8 cellular contexts compared by ENCODE assay signal in genomic region chr17:33674685-33675084, GRCh38.
DNase-seq lines count a peak whose midpoint lies in the region; ATAC-seq and TF ChIP-seq lines count a peak whose summit lies in the region.

No MANE protein-coding gene starts in this region.

- CTCF ChIA-PET in PC-3 (lab: Charles Lee): no interaction called here

- no peak overlapping the region for H3K27ac ChIP-seq in DND-41 (ENCODE audit: low read length)
- H3K27ac ChIP-seq in PC-3 (ENCODE audit: low read length): no peak overlapping the region

- intact Hi-C loops in PC-3 (cut with micrococcal nuclease): no loop called here
- intact Hi-C loops in left cardiac atrium (cut with DNase I): loop anchor here (5.0 to 10.0 kb wide), 2 partner anchors 160 to 637 kb away; no protein-coding TSS in a partner anchor

- no peak overlapping the region for H3K27ac Mint-ChIP-seq in activated naive CD8-positive, alpha-beta T cell treated with anti-CD3 and anti-CD28 coated beads, Interleukin-2, amount 10 ng/mL, durations not matched to agents 7 days and 5 days

- no peaks in the 10 kb centered on the region for H3K9me3 ChIP-seq in DND-41 (ENCODE audit: insufficient read depth, low read length, severe bottlenecking)
- H3K9me3 ChIP-seq in PC-3 (ENCODE audit: low read length): no peaks in the 10 kb centered on the region

- TF ChIP-seq CTCF in DND-41 (IDR thresholded peaks at IDR 0.05; ENCODE audit: borderline replicate concordance, extremely low read depth, low read length, poor library complexity, severe bottlenecking) (peak; percentile 91), PC-3 (conservative IDR thresholded peaks at IDR 0.05; ENCODE audit: low read depth, low read length) (peak; percentile 59)

- H3K4me3 Mint-ChIP-seq in activated naive CD8-positive, alpha-beta T cell treated with anti-CD3 and anti-CD28 coated beads, Interleukin-2, amount 10 ng/mL, durations not matched to agents 7 days and 5 days: no peak overlapping the region

- H3K9ac ChIP-seq in DND-41 (ENCODE audit: low read depth, low read length) (no peak overlapping the region), PC-3 (ENCODE audit: low read length) (no peak overlapping the region)

- H3F3A ChIP-seq in PC-3 (ENCODE audit: low read length, unreplicated experiment): no peaks in the 10 kb centered on the region

- no peaks in the 10 kb centered on the region for H3K36me3 Mint-ChIP-seq in activated naive CD8-positive, alpha-beta T cell treated with anti-CD3 and anti-CD28 coated beads, Interleukin-2, amount 10 ng/mL, durations not matched to agents 7 days and 5 days

- peaks cover 12% of the 10 kb centered on the region for H3K27me3 Mint-ChIP-seq in activated naive CD8-positive, alpha-beta T cell treated with anti-CD3 and anti-CD28 coated beads, Interleukin-2, amount 10 ng/mL, durations not matched to agents 7 days and 5 days

- H3K36me3 ChIP-seq in DND-41 (ENCODE audit: insufficient read depth, low read length): no peaks in the 10 kb centered on the region
- no peaks in the 10 kb centered on the region for H3K36me3 ChIP-seq in PC-3 (ENCODE audit: low read depth, low read length)

- DNase-seq in DND-41 (peak; percentile 70), PC-3 (peak; percentile 52), left cardiac atrium (peak; percentile 68), renal cortical epithelial cell (ENCODE audit: low read depth) (peak; percentile 46)
- DNase-seq in activated naive CD8-positive, alpha-beta T cell treated with anti-CD3 and anti-CD28 coated beads, Interleukin-2, amount 10 ng/mL, durations not matched to agents 7 days and 5 days: peak; percentile 48

- H3K4me2 ChIP-seq in DND-41 (ENCODE audit: insufficient read depth, low read length) (no peak overlapping the region), PC-3 (ENCODE audit: low read length) (no peak overlapping the region)

- H3K4me3 ChIP-seq in DND-41 (ENCODE audit: low read depth in 1 of 2, low read length in 2 of 2): no peak overlapping the region
- H3K4me3 ChIP-seq in PC-3 (ENCODE audit: low read length): no peak overlapping the region

- no peaks in the 10 kb centered on the region for H3K9me2 ChIP-seq in PC-3 (replicated peaks; ENCODE audit: low read length)

- POLR2A ChIA-PET in PC-3 (lab: Charles Lee; ENCODE audit: unreplicated experiment): no interaction called here
- POLR2A ChIA-PET in activated naive CD8-positive, alpha-beta T cell treated with anti-CD3 and anti-CD28 coated beads, Interleukin-2, amount 10 ng/mL, durations not matched to agents 7 days and 5 days (lab: Charles Lee): no interaction called here

- H3K4me1 Mint-ChIP-seq in activated naive CD8-positive, alpha-beta T cell treated with anti-CD3 and anti-CD28 coated beads, Interleukin-2, amount 10 ng/mL, durations not matched to agents 7 days and 5 days: peaks cover 12% of the 10 kb centered on the region

- no peak overlapping the region for H2AFZ ChIP-seq in DND-41 (ENCODE audit: low read depth, low read length)
- H2AFZ ChIP-seq in PC-3 (ENCODE audit: low read length): no peak overlapping the region

- H3K27me3 ChIP-seq in DND-41 (ENCODE audit: insufficient read depth, low read length, poor library complexity) (no peaks in the 10 kb centered on the region), PC-3 (ENCODE audit: low read length) (no peaks in the 10 kb centered on the region)

- ATAC-seq in DND-41 (ENCODE audit: insufficient read depth, low read depth) (peak; percentile 92), HG02759 (IDR thresholded peaks at IDR 0.05; ENCODE audit: unreplicated experiment) (peak; percentile 53), PC-3 (peak; percentile 62), left cardiac atrium (peak; percentile 88 to 92), HG02623 (IDR thresholded peaks at IDR 0.05; ENCODE audit: unreplicated experiment) (no peak), HG02763 (IDR thresholded peaks at IDR 0.05; ENCODE audit: unreplicated experiment) (no peak)
- peak; percentile 42 for ATAC-seq in activated naive CD8-positive, alpha-beta T cell treated with anti-CD3 and anti-CD28 coated beads, Interleukin-2, amount 10 ng/mL, durations not matched to agents 7 days and 5 days (ENCODE audit: low read depth)

- H3K79me2 ChIP-seq in DND-41 (ENCODE audit: insufficient read depth, low read length): no peaks in the 10 kb centered on the region
- no peaks in the 10 kb centered on the region for H3K79me2 ChIP-seq in PC-3 (ENCODE audit: low read length)

- H3K9me3 Mint-ChIP-seq in activated naive CD8-positive, alpha-beta T cell treated with anti-CD3 and anti-CD28 coated beads, Interleukin-2, amount 10 ng/mL, durations not matched to agents 7 days and 5 days: no peaks in the 10 kb centered on the region

- H4K20me1 ChIP-seq in DND-41 (ENCODE audit: insufficient read depth, low read length) (no peaks in the 10 kb centered on the region; the same call in 1 of the 2 replicates), PC-3 (ENCODE audit: low read length) (no peaks in the 10 kb centered on the region)

- no peaks in the 10 kb centered on the region for H3K4me1 ChIP-seq in DND-41 (ENCODE audit: insufficient read depth, low read length)
- H3K4me1 ChIP-seq in PC-3 (ENCODE audit: insufficient read depth, low read length): no peaks in the 10 kb centered on the region

- BruUV-seq in PC-3 (replicated peaks; lab: Mats Ljungman, UMichigan): no TSS peak

Comparison
In these comparisons a context has a peak if more than half of its experiments do, and no peak if none do; other contexts are left out.
1. ATAC-seq: peak in DND-41 (single experiment), HG02759 (single experiment), PC-3 (single experiment), activated naive CD8-positive, alpha-beta T cell treated with anti-CD3 and anti-CD28 coated beads, Interleukin-2, amount 10 ng/mL, durations not matched to agents 7 days and 5 days (single experiment) and left cardiac atrium (2 of 2); none in HG02623 (single experiment) and HG02763 (single experiment).
2. Peak in every context shown above with its lines, with median percentiles within 50 percentile points of each other: DNase-seq.